Comparison of ENCODE assay signal across 1 cellular context in genomic region chr1:229753764-229754553, GRCh38.
TF ChIP-seq lines count a peak whose summit lies in the region.

No MANE protein-coding gene starts in this region.

TF ChIP-seq in GM12878, 131 proteins besides CTCF, POLR2A, EP300 and RAD21 (continued from another document):
- TF ChIP-seq PBX3 (IDR thresholded peaks at IDR 0.05; ENCODE audit: insufficient replicate concordance, low read depth, low read length), result no peak
- TF ChIP-seq SUPT20H (IDR thresholded peaks at IDR 0.05; ENCODE audit: borderline replicate concordance, control insufficient read depth, low read depth, low read length), result no peak
- no peak for TF ChIP-seq SPI1 (IDR thresholded peaks at IDR 0.05; ENCODE audit: borderline replicate concordance, insufficient read depth, low read depth, low read length)
- no peak for TF ChIP-seq ATF7 (IDR thresholded peaks at IDR 0.05; ENCODE audit: low read depth)
- TF ChIP-seq CHD4 (IDR thresholded peaks at IDR 0.05), result no peak
- no peak for TF ChIP-seq KAT2A (conservative IDR thresholded peaks at IDR 0.05; ENCODE audit: control insufficient read depth, low read depth, low read length)
- TF ChIP-seq ZSCAN29 (IDR thresholded peaks at IDR 0.05), result no peak
- no peak for TF ChIP-seq TAF1 (IDR thresholded peaks at IDR 0.05; ENCODE audit: borderline replicate concordance, low read depth, low read length)
- TF ChIP-seq IKZF1 (conservative IDR thresholded peaks at IDR 0.05), result no peak
TF ChIP-seq in GM12878: peak in this region for 0.
